Comparison of ENCODE assay signal across 1 cellular context in the genomic region with DNA sequence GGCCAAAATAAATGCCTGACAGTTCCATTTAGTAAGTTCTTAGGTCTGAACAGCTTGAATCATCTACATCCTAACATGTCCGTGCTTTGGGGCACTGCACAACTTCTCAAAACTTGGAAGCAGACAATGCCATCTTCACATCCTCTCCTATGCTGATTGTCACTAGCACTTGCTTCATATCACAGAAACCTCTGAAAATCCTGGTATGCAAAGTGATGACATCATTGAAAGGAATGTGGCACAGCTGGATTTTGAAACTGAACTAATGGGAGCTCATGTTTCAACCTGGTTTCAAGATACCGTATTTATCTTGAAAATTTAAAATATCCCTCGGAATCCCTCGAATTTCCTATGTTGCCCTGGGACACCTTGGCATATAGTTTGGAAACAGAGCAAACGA.
TF ChIP-seq lines count a peak whose summit lies in the region.

No MANE protein-coding gene starts in this region.

TF ChIP-seq in HepG2, 621 proteins besides CTCF, POLR2A, EP300 and RAD21 (continued from another document):
- TF ChIP-seq, protein P1, sequence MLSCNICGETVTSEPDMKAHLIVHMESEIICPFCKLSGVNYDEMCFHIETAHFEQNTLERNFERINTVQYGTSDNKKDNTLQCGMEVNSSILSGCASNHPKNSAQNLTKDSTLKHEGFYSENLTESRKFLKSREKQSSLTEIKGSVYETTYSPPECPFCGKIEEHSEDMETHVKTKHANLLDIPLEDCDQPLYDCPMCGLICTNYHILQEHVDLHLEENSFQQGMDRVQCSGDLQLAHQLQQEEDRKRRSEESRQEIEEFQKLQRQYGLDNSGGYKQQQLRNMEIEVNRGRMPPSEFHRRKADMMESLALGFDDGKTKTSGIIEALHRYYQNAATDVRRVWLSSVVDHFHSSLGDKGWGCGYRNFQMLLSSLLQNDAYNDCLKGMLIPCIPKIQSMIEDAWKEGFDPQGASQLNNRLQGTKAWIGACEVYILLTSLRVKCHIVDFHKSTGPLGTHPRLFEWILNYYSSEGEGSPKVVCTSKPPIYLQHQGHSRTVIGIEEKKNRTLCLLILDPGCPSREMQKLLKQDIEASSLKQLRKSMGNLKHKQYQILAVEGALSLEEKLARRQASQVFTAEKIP (CRISPR knock-in tag; IDR thresholded peaks at IDR 0.05; ENCODE audit: borderline replicate concordance) = no peak
- peak; percentile 91 for TF ChIP-seq ATF7 (IDR thresholded peaks at IDR 0.05)
- no peak for TF ChIP-seq ATF7 (CRISPR knock-in tag; IDR thresholded peaks at IDR 0.05)
- no peak for TF ChIP-seq TAF1 (CRISPR knock-in tag; IDR thresholded peaks at IDR 0.05)
- TF ChIP-seq, protein P2, sequence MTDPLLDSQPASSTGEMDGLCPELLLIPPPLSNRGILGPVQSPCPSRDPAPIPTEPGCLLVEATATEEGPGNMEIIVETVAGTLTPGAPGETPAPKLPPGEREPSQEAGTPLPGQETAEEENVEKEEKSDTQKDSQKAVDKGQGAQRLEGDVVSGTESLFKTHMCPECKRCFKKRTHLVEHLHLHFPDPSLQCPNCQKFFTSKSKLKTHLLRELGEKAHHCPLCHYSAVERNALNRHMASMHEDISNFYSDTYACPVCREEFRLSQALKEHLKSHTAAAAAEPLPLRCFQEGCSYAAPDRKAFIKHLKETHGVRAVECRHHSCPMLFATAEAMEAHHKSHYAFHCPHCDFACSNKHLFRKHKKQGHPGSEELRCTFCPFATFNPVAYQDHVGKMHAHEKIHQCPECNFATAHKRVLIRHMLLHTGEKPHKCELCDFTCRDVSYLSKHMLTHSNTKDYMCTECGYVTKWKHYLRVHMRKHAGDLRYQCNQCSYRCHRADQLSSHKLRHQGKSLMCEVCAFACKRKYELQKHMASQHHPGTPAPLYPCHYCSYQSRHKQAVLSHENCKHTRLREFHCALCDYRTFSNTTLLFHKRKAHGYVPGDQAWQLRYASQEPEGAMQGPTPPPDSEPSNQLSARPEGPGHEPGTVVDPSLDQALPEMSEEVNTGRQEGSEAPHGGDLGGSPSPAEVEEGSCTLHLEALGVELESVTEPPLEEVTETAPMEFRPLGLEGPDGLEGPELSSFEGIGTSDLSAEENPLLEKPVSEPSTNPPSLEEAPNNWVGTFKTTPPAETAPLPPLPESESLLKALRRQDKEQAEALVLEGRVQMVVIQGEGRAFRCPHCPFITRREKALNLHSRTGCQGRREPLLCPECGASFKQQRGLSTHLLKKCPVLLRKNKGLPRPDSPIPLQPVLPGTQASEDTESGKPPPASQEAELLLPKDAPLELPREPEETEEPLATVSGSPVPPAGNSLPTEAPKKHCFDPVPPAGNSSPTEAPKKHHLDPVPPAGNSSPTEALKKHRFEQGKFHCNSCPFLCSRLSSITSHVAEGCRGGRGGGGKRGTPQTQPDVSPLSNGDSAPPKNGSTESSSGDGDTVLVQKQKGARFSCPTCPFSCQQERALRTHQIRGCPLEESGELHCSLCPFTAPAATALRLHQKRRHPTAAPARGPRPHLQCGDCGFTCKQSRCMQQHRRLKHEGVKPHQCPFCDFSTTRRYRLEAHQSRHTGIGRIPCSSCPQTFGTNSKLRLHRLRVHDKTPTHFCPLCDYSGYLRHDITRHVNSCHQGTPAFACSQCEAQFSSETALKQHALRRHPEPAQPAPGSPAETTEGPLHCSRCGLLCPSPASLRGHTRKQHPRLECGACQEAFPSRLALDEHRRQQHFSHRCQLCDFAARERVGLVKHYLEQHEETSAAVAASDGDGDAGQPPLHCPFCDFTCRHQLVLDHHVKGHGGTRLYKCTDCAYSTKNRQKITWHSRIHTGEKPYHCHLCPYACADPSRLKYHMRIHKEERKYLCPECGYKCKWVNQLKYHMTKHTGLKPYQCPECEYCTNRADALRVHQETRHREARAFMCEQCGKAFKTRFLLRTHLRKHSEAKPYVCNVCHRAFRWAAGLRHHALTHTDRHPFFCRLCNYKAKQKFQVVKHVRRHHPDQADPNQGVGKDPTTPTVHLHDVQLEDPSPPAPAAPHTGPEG (CRISPR knock-in tag; IDR thresholded peaks at IDR 0.05) = no peak
- TF ChIP-seq ZNF780A (CRISPR knock-in tag; IDR thresholded peaks at IDR 0.05) = no peak
- TF ChIP-seq, protein P3, sequence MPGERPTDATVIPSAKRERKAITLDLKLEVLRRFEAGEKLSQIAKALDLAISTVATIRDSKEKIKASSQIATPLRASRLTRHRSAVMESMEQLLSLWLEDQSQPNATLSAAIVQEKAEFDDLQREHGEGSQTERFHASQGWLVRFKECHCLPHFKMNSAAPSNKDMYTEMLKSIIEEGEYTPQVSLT (CRISPR knock-in tag; IDR thresholded peaks at IDR 0.05; ENCODE audit: borderline replicate concordance, low read depth) = no peak
- no peak for TF ChIP-seq GTF3A (CRISPR knock-in tag; conservative IDR thresholded peaks at IDR 0.05)
- TF ChIP-seq, protein P4, sequence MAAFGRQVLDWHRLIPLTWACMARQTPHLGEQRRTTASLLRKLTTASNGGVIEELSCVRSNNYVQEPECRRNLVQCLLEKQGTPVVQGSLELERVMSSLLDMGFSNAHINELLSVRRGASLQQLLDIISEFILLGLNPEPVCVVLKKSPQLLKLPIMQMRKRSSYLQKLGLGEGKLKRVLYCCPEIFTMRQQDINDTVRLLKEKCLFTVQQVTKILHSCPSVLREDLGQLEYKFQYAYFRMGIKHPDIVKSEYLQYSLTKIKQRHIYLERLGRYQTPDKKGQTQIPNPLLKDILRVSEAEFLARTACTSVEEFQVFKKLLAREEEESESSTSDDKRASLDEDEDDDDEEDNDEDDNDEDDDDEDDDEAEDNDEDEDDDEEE (CRISPR knock-in tag; IDR thresholded peaks at IDR 0.05) = no peak
- TF ChIP-seq, protein P5, sequence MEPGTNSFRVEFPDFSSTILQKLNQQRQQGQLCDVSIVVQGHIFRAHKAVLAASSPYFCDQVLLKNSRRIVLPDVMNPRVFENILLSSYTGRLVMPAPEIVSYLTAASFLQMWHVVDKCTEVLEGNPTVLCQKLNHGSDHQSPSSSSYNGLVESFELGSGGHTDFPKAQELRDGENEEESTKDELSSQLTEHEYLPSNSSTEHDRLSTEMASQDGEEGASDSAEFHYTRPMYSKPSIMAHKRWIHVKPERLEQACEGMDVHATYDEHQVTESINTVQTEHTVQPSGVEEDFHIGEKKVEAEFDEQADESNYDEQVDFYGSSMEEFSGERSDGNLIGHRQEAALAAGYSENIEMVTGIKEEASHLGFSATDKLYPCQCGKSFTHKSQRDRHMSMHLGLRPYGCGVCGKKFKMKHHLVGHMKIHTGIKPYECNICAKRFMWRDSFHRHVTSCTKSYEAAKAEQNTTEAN (CRISPR knock-in tag; conservative IDR thresholded peaks at IDR 0.05) = no peak
- no peak for TF ChIP-seq MTF2 (CRISPR knock-in tag; IDR thresholded peaks at IDR 0.05; ENCODE audit: borderline replicate concordance)
- TF ChIP-seq CREB1 (IDR thresholded peaks at IDR 0.05) = 0 out of 2 replicates have a peak, but pooled peaks have one; percentile 17
- no peak for TF ChIP-seq CREB1 (CRISPR knock-in tag; IDR thresholded peaks at IDR 0.05)
- TF ChIP-seq ZFP36 (IDR thresholded peaks at IDR 0.05; ENCODE audit: borderline replicate concordance, low read depth, low read length, partially characterized antibody) = no peak
- TF ChIP-seq ZNF644 (CRISPR knock-in tag; IDR thresholded peaks at IDR 0.05; ENCODE audit: low read depth) = no peak
